In the genomic region with DNA sequence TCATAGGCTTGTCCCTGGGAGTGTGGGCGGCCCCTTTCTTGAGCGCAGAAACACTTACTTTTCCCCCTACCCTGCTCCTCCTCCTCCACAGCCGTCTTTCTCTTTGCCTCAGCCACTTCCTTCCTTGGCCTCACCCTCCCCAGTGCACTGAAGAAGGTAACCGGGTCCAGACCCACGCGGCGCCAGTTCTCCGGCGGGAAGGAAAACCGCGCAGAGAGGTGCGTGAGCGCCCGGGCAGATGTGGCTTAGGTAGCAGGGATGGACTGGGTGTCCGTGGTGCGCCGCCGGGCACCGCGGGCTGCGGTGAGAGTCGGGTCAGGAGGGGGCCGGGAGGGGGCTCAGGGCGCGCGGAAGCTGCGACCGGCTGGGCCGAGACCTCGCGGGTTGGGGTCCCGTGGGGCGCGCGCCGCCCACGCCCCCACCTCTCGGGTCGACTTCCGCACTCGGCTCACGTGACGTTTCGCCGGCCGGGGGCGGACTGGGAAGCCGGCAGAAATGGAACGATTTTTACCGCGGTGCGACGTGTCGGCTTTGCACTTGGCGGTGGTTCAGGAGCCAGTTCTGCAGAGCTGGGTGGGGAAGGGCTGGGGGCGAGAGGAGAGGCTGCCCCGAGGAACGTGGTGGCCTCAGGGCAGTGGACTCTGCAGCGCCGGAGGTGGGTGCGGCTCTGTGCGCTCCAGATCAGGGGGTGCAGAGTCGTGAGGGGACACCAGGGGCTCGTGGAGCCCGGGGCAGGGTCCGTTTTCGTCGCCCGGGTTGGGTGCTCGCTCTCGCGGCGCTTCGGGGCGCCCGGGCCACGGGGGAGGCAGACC, we compare ENCODE assay signal across 8 cellular contexts. TPM values are rescaled to one million over a fixed set of nuclear protein-coding genes. Genes with fewer than 3 reads are reported as not detected.
DNase-seq lines count a peak whose midpoint lies in the region; ATAC-seq, FAIRE-seq and TF ChIP-seq lines count a peak whose summit lies in the region.

A gene with protein sequence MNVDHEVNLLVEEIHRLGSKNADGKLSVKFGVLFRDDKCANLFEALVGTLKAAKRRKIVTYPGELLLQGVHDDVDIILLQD (plus strand): TSS at position 88 of the 812 bp plus-strand sequence. CDS start 5,416 bp downstream, outside the sequence.

- TF ChIP-seq EP300 in stomach (IDR thresholded peaks at IDR 0.05) = no peak

- H3K4me3 ChIP-seq in stomach = peak within 1 kb of the TSS; percentile 84 to 98 (median 92)

- TF ChIP-seq CTCF in D721Med (IDR thresholded peaks at IDR 0.05; ENCODE audit: insufficient read depth, missing control alignments) = no peak
- TF ChIP-seq CTCF in RWPE1 (conservative IDR thresholded peaks at IDR 0.05; ENCODE audit: low read depth) = no peak
- TF ChIP-seq CTCF in neural crest cell (conservative IDR thresholded peaks at IDR 0.05) = no peak
- TF ChIP-seq CTCF in stomach (IDR thresholded peaks at IDR 0.05) = no peak

- H3K36me3 ChIP-seq in stomach = peaks cover 0 to 6% (median 1%) of the 10 kb centered on the region in 4 donors

- no peaks in the 10 kb centered on the region for H3K9me3 Mint-ChIP-seq in activated T-helper 2 cell treated with anti-CD3 and anti-CD28 coated beads, Interferon-gamma antibody, Interleukin-2, Interleukin-4, amounts not matched to agents 10 μg/mL and 5 μg/mL and 100 μg/mL, durations not matched to agents 14 hours and 24 hours and 36 hours
- H3K9me3 Mint-ChIP-seq in neural crest cell = no peaks in the 10 kb centered on the region

- ATAC-seq in GM21447 (IDR thresholded peaks at IDR 0.05; ENCODE audit: unreplicated experiment) = peak; percentile 64

- H3K27me3 Mint-ChIP-seq in activated T-helper 2 cell treated with anti-CD3 and anti-CD28 coated beads, Interferon-gamma antibody, Interleukin-2, Interleukin-4, amounts not matched to agents 10 μg/mL and 5 μg/mL and 100 μg/mL, durations not matched to agents 14 hours and 24 hours and 36 hours (ENCODE audit: low read depth) = no peaks in the 10 kb centered on the region
- no peaks in the 10 kb centered on the region for H3K27me3 Mint-ChIP-seq in neural crest cell (ENCODE audit: low read depth)

- FAIRE-seq in D721Med (lab: Jason Lieb, UNC) = no peak

- TF ChIP-seq POLR2A in stomach (IDR thresholded peaks at IDR 0.05) = no peak

- CTCF ChIA-PET in RWPE1 (lab: Yijun Ruan, JAX) = no interaction called here

- peaks cover 12% of the 10 kb centered on the region for H3K36me3 Mint-ChIP-seq in activated T-helper 2 cell treated with anti-CD3 and anti-CD28 coated beads, Interferon-gamma antibody, Interleukin-2, Interleukin-4, amounts not matched to agents 10 μg/mL and 5 μg/mL and 100 μg/mL, durations not matched to agents 14 hours and 24 hours and 36 hours (ENCODE audit: low read depth)
- peaks cover under 1% of the 10 kb centered on the region for H3K36me3 Mint-ChIP-seq in neural crest cell (ENCODE audit: low read depth)

- no peaks in the 10 kb centered on the region for H3K9me3 ChIP-seq in stomach

- 0 to 1% (median 0%) methylated on average over 46 to 77 of the region's 77 CpGs for WGBS in stomach, 5 donors

- POLR2A ChIA-PET in RWPE1 (lab: Yijun Ruan, JAX; ENCODE audit: low non-redundant PET) = no interaction called here

- H3K4me1 Mint-ChIP-seq in activated T-helper 2 cell treated with anti-CD3 and anti-CD28 coated beads, Interferon-gamma antibody, Interleukin-2, Interleukin-4, amounts not matched to agents 10 μg/mL and 5 μg/mL and 100 μg/mL, durations not matched to agents 14 hours and 24 hours and 36 hours (ENCODE audit: low read depth) = peaks cover 17% of the 10 kb centered on the region
- peaks cover 27% of the 10 kb centered on the region for H3K4me1 Mint-ChIP-seq in neural crest cell

- H3K4me3 Mint-ChIP-seq in activated T-helper 2 cell treated with anti-CD3 and anti-CD28 coated beads, Interferon-gamma antibody, Interleukin-2, Interleukin-4, amounts not matched to agents 10 μg/mL and 5 μg/mL and 100 μg/mL, durations not matched to agents 14 hours and 24 hours and 36 hours (ENCODE audit: low read depth) = peak within 1 kb of the TSS; percentile 93
- peak within 1 kb of the TSS; percentile 97 for H3K4me3 Mint-ChIP-seq in neural crest cell

- no peaks in the 10 kb centered on the region for H3K27me3 ChIP-seq in stomach

- H3K4me1 ChIP-seq in stomach = peaks cover 0 to 41% (median 16%) of the 10 kb centered on the region in 4 donors

- intact Hi-C loops in activated T-helper 2 cell treated with anti-CD3 and anti-CD28 coated beads, Interferon-gamma antibody, Interleukin-2, Interleukin-4, amounts not matched to agents 10 μg/mL and 5 μg/mL and 100 μg/mL, durations not matched to agents 14 hours and 24 hours and 36 hours (cut with micrococcal nuclease) = loop anchor here (1.0 to 5.0 kb wide), 8 partner anchors 41 to 437 kb away; a partner anchor contains a TSS
- intact Hi-C loops in stomach (cut with DNase I; ENCODE audit: low total_unique reads) = no loop called here

- peak; percentile 26 for DNase-seq in D721Med (ENCODE audit: insufficient read length, low spot score)
- peak; percentile 64 for DNase-seq in HuH-7 (ENCODE audit: low spot score)
- DNase-seq in RWPE1 (ENCODE audit: low spot score) = peak; percentile 48
- DNase-seq in activated T-helper 2 cell treated with anti-CD3 and anti-CD28 coated beads, Interferon-gamma antibody, Interleukin-2, Interleukin-4, amounts not matched to agents 10 μg/mL and 5 μg/mL and 100 μg/mL, durations not matched to agents 14 hours and 24 hours and 36 hours (ENCODE audit: low spot score) = peak; percentile 77
- DNase-seq in fibroblast of the conjunctiva (ENCODE audit: low read depth) = peak; percentile 20
- DNase-seq in neural crest cell (ENCODE audit: low read depth, low spot score) = peak; percentile 45
- peak; percentile 72 for DNase-seq in stomach

- peak within 1 kb of the TSS; percentile 89 for H3K27ac Mint-ChIP-seq in activated T-helper 2 cell treated with anti-CD3 and anti-CD28 coated beads, Interferon-gamma antibody, Interleukin-2, Interleukin-4, amounts not matched to agents 10 μg/mL and 5 μg/mL and 100 μg/mL, durations not matched to agents 14 hours and 24 hours and 36 hours
- H3K27ac Mint-ChIP-seq in neural crest cell (ENCODE audit: unreplicated experiment) = peak within 1 kb of the TSS; percentile 97

- peak within 1 kb of the TSS; percentile 62 for H3K27ac ChIP-seq in RWPE1
- H3K27ac ChIP-seq in stomach = peak within 1 kb of the TSS; percentile 84 to 89 (median 86)

RNA-seq across cellular contexts. Expression of the gene that starts here (rescaled TPM):
- 151 and 161 TPM in 2 replicates for total RNA-seq in activated T-helper 2 cell treated with anti-CD3 and anti-CD28 coated beads, Interferon-gamma antibody, Interleukin-2, Interleukin-4, amounts not matched to agents 10 μg/mL and 5 μg/mL and 100 μg/mL, durations not matched to agents 14 hours and 24 hours and 36 hours
- total RNA-seq in neural crest cell = 66.8 and 66.9 TPM in 2 replicates
- 10 to 100 TPM in 3 of 5 donors, not detected in 2; 16.2 to 35.0 (median 18.3) TPM for total RNA-seq in stomach
- polyA plus RNA-seq in stomach = 10 to 100 TPM; 46.3 to 99.9 (median 85.0) TPM

Comparison
In these comparisons a context has a peak if more than half of its experiments do, and no peak if none do; other contexts are left out.
1. Peak in every context shown above with its lines: DNase-seq, ATAC-seq, H3K4me3 ChIP-seq and H3K27ac ChIP-seq.
2. DNase-seq: peak in every context shown above with its lines; median percentile 77 in activated T-helper 2 cell treated with anti-CD3 and anti-CD28 coated beads, Interferon-gamma antibody, Interleukin-2, Interleukin-4, amounts not matched to agents 10 μg/mL and 5 μg/mL and 100 μg/mL, durations not matched to agents 14 hours and 24 hours and 36 hours; 72 in stomach; 64 in HuH-7; 48 in RWPE1; 45 in neural crest cell; 26 in D721Med; 20 in fibroblast of the conjunctiva.